Comparison of ENCODE assay signal across 22 cellular contexts in genomic region chr7:139023076-139023475, GRCh38. TPM values are rescaled to one million over a fixed set of nuclear protein-coding genes. Genes with fewer than 3 reads are reported as not detected.
A peak's percentile ranks its signal among the peaks of the same experiment; 100 is the strongest.
DNase-seq lines count a peak whose midpoint lies in the region; ATAC-seq, FAIRE-seq and TF ChIP-seq lines count a peak whose summit lies in the region.
"Had no signal": no experiment of that assay in that cellular context is flagged by ENCODE, and none has a peak within 500 bp of the region (broad histone marks: within the 10 kb centered on the region; RNA-seq: fewer than 3 reads in every experiment).

No MANE protein-coding gene starts in this region.

- no peak overlapping the region for H4K5ac ChIP-seq in IMR-90 (ENCODE audit: low read depth, low read length)

- H3K23ac ChIP-seq in IMR-90 (ENCODE audit: low read depth, low read length) (no peak overlapping the region), mesenchymal stem cell (ENCODE audit: low read length in 2 of 2) (no peak overlapping the region)

- no peaks in the 10 kb centered on the region for H3K27me3 Mint-ChIP-seq in T-helper 17 cell

- no peak for TF ChIP-seq RAD21 in IMR-90 (IDR thresholded peaks at IDR 0.05; ENCODE audit: low read length)
- TF ChIP-seq RAD21 in GM12878 (IDR thresholded peaks at IDR 0.05; ENCODE audit: insufficient read depth, low read depth, low read length): no peak

- DNase-seq in ACHN (peak; percentile 39), IMR-90 (no peak), GM12878 (ENCODE audit: low read depth, low spot score) (no peak), mesenchymal stem cell (no peak), superior temporal gyrus (ENCODE audit: extremely low spot score) (no peak), head of caudate nucleus (no peak), T-helper 17 cell (no peak)
- DNase-seq: 8988T, COR-L47, DMS53, KG1, NCI-H1092, NCI-H1694, NCI-H345, NCI-H526 treated with DMSO at 0.1 percent for 48 hours had no signal

- H3K9ac ChIP-seq in IMR-90 (ENCODE audit: low read depth, low read length): no peak overlapping the region
- no peak overlapping the region for H3K9ac ChIP-seq in GM12878 (ENCODE audit: control insufficient read depth, insufficient read depth, low read length)
- H3K9ac ChIP-seq in mesenchymal stem cell (ENCODE audit: low read length): no peak overlapping the region
- H3K9ac ChIP-seq: GM23248 had no signal

- H2BK12ac ChIP-seq in mesenchymal stem cell (ENCODE audit: low read length in 2 of 2): no peak overlapping the region

- no peak overlapping the region for H4K8ac ChIP-seq in IMR-90 (ENCODE audit: low read depth in 2 of 2, low read length in 2 of 2)
- H4K8ac ChIP-seq in mesenchymal stem cell (ENCODE audit: low read length): no peak overlapping the region

- H3K36me3 Mint-ChIP-seq in T-helper 17 cell (ENCODE audit: low read depth): no peaks in the 10 kb centered on the region

- H3K27ac Mint-ChIP-seq in T-helper 17 cell: no peak overlapping the region

- TF ChIP-seq POLR2A in IMR-90 (IDR thresholded peaks at IDR 0.05; ENCODE audit: low read depth, low read length) (no peak), GM12878 (IDR thresholded peaks at IDR 0.05; ENCODE audit: low read depth, low read length) (no peak)

- H2AK5ac ChIP-seq in IMR-90 (ENCODE audit: low read depth, low read length): no peak overlapping the region
- peak overlapping the region; percentile 44 for H2AK5ac ChIP-seq in mesenchymal stem cell (ENCODE audit: low read length, severe bottlenecking)

- H3K4me1 ChIP-seq in IMR-90 (ENCODE audit: control insufficient read depth, insufficient read depth, low read length): peaks cover 3% of the 10 kb centered on the region
- H3K4me1 ChIP-seq in GM12878 (ENCODE audit: control insufficient read depth, insufficient read depth, low read length): no peaks in the 10 kb centered on the region
- peaks cover 3% of the 10 kb centered on the region for H3K4me1 ChIP-seq in mesenchymal stem cell (ENCODE audit: control insufficient read depth, insufficient read depth, low read depth, low read length)

- H2BK120ac ChIP-seq in IMR-90 (ENCODE audit: low read depth, low read length) (no peak overlapping the region), mesenchymal stem cell (ENCODE audit: low read depth, low read length) (no peak overlapping the region)

- H3K4me2 ChIP-seq in IMR-90 (ENCODE audit: low read depth, low read length) (no peak overlapping the region), GM12878 (ENCODE audit: control insufficient read depth, insufficient read depth) (no peak overlapping the region), mesenchymal stem cell (ENCODE audit: low read length, poor library complexity, severe bottlenecking) (no peak overlapping the region)

- H3K56ac ChIP-seq in IMR-90 (ENCODE audit: extremely low read depth, insufficient read depth, low read length): no peak overlapping the region

- peaks cover 5% of the 10 kb centered on the region for H3K4me1 Mint-ChIP-seq in T-helper 17 cell

- H3K27me3 ChIP-seq in IMR-90 (ENCODE audit: control insufficient read depth, insufficient read depth, low read length): no peaks in the 10 kb centered on the region
- no peaks in the 10 kb centered on the region for H3K27me3 ChIP-seq in GM12878 (replicated peaks in 1 of 2; ENCODE audit: control insufficient read depth in 2 of 2, insufficient read depth in 2 of 2, low read length in 1 of 2)
- H3K27me3 ChIP-seq in mesenchymal stem cell (ENCODE audit: control insufficient read depth in 1 of 2, insufficient read depth in 1 of 2, low read length in 2 of 2): no peaks in the 10 kb centered on the region

- H3K27ac ChIP-seq in IMR-90 (ENCODE audit: insufficient read depth, low read length) (peak overlapping the region; percentile 59; the same call in 1 of the 2 replicates), GM12878 (ENCODE audit: control insufficient read depth, insufficient read depth) (no peak overlapping the region), mesenchymal stem cell (ENCODE audit: low read length, poor library complexity, severe bottlenecking) (peak overlapping the region; percentile 36)
- H3K27ac ChIP-seq: C4-2B, GM23248, RWPE1 had no signal

- H3K79me2 ChIP-seq in GM12878 (ENCODE audit: control insufficient read depth, insufficient read depth, low read length): no peaks in the 10 kb centered on the region

- ATAC-seq in IMR-90 (ENCODE audit: low read depth) (0 out of 2 replicates have a peak, but pooled peaks have one; percentile 40), GM12878 (no peak), GM21360 (IDR thresholded peaks at IDR 0.05; ENCODE audit: unreplicated experiment) (no peak), T-helper 17 cell (no peak)

- POLR2A ChIA-PET in IMR-90 (lab: Charles Lee; ENCODE audit: unreplicated experiment): interaction anchor here (0.6 kb wide), 1 partner anchor 26 kb away, joined by 6 read pairs; no protein-coding TSS in a partner anchor
- POLR2A ChIA-PET in GM12878 (lab: Charles Lee): no interaction called here

- SMC1A ChIA-PET in GM12878 (lab: Charles Lee; ENCODE audit: uncharacterized antibody, unreplicated experiment): interaction anchor here (0.5 to 1.5 kb wide), 2 partner anchors 10 to 38 kb away, joined by 3 to 6 read pairs; no protein-coding TSS in a partner anchor

- H2BK5ac ChIP-seq in IMR-90 (ENCODE audit: low read depth, low read length, poor library complexity, severe bottlenecking): no peak overlapping the region
- no peak overlapping the region for H2BK5ac ChIP-seq in mesenchymal stem cell (ENCODE audit: low read depth, low read length, poor library complexity, severe bottlenecking)

- intact Hi-C loops in IMR-90 (cut with micrococcal nuclease) (no loop called here), GM12878 (cut with micrococcal nuclease; ENCODE audit: unreplicated experiment) (no loop called here), head of caudate nucleus (cut with DNase I) (no loop called here)

- no peak overlapping the region for H2BK20ac ChIP-seq in IMR-90 (ENCODE audit: low read depth, low read length)

- H3K9me1 ChIP-seq in IMR-90 (ENCODE audit: insufficient read depth, low read length): 0 out of 2 replicates have a peak, but pooled peaks cover 3% of the 10 kb centered on the region

- H3K4me3 Mint-ChIP-seq in T-helper 17 cell: no peak overlapping the region

- no TSS peak for BruUV-seq in IMR-90 (replicated peaks; lab: Mats Ljungman, UMichigan)
- TSS peak; percentile 47 for BruUV-seq in GM12878 (replicated peaks; lab: Mats Ljungman, UMichigan)

- H3K79me1 ChIP-seq in IMR-90 (ENCODE audit: low read depth in 1 of 2, low read length in 2 of 2) (peaks cover 14 to 22% of the 10 kb centered on the region in 2 experiments; a peak in 3 of 4 replicates), mesenchymal stem cell (replicated peaks; ENCODE audit: low read length, poor library complexity, severe bottlenecking) (peaks cover 2% of the 10 kb centered on the region)

- no peak for TF ChIP-seq EP300 in GM12878 (IDR thresholded peaks at IDR 0.05; ENCODE audit: borderline replicate concordance in 1 of 2, control insufficient read depth in 1 of 2, low read depth in 2 of 2, low read length in 2 of 2)

- H4K20me1 ChIP-seq in IMR-90 (ENCODE audit: insufficient read depth, low read length) (no peaks in the 10 kb centered on the region), GM12878 (ENCODE audit: control insufficient read depth, insufficient read depth) (no peaks in the 10 kb centered on the region)

- dilution Hi-C loops in IMR-90 (cut with HindIII; ENCODE audit: low sequenced_read_pairs, unreplicated experiment): no loop called here

- H2AFZ ChIP-seq in IMR-90 (replicated peaks; ENCODE audit: low read length, poor library complexity) (no peak overlapping the region), GM12878 (ENCODE audit: control insufficient read depth, low read depth, low read length) (no peak overlapping the region), mesenchymal stem cell (ENCODE audit: low read depth, low read length) (no peak overlapping the region)
- H2AFZ ChIP-seq: GM23248 had no signal

- CTCF ChIA-PET in IMR-90 (lab: Yijun Ruan, JAX) (no interaction called here), GM12878 (lab: Yijun Ruan, JAX) (interaction anchor here (1.6 to 2.0 kb wide), 2 partner anchors 52 to 137 kb away, joined by 6 to 11 read pairs; no protein-coding TSS in a partner anchor)

- RAD21 ChIA-PET in GM12878 (lab: Charles Lee; ENCODE audit: unreplicated experiment): interaction anchor here (2.2 kb wide), 1 partner anchor 51 kb away, joined by 6 read pairs; no protein-coding TSS in a partner anchor

- in situ Hi-C loops in ACHN (cut with HindIII; ENCODE audit: low pct_ligation_motif_present, low pct_unique_long_range_greater_than_20kb, low sequenced_read_pairs) (no loop called here), IMR-90 (cut with MboI; ENCODE audit: low sequenced_read_pairs) (no loop called here), GM12878 (cut with MboI) (no loop called here)

- H3K4ac ChIP-seq in IMR-90 (ENCODE audit: low read depth, low read length): no peak overlapping the region
- no peak overlapping the region for H3K4ac ChIP-seq in mesenchymal stem cell (ENCODE audit: low read depth in 1 of 2, low read length in 2 of 2)

- H3K36me3 ChIP-seq in IMR-90 (ENCODE audit: control insufficient read depth, insufficient read depth, low read length) (peaks cover 30% of the 10 kb centered on the region), GM12878 (ENCODE audit: control insufficient read depth in 2 of 2, insufficient read depth in 2 of 2, low read length in 1 of 2) (peaks cover 3 to 17% of the 10 kb centered on the region in 2 experiments; a peak in 3 of 4 replicates), mesenchymal stem cell (ENCODE audit: control insufficient read depth in 1 of 2, insufficient read depth in 2 of 2, low read depth in 1 of 2, low read length in 2 of 2) (peaks cover 2 to 61% of the 10 kb centered on the region in 2 experiments)

- H3K9me3 ChIP-seq in IMR-90 (ENCODE audit: control insufficient read depth, insufficient read depth, low read length): no peaks in the 10 kb centered on the region
- H3K9me3 ChIP-seq in GM12878 (replicated peaks; ENCODE audit: control insufficient read depth, insufficient read depth, low read length): no peaks in the 10 kb centered on the region
- no peaks in the 10 kb centered on the region for H3K9me3 ChIP-seq in mesenchymal stem cell (ENCODE audit: control insufficient read depth, low read length)
- no peaks in the 10 kb centered on the region for H3K9me3 ChIP-seq in T-helper 17 cell (ENCODE audit: control insufficient read depth, low read length, poor library complexity, severe bottlenecking)

- H3K4me3 ChIP-seq in IMR-90 (ENCODE audit: insufficient read depth, low read depth, low read length) (no peak overlapping the region), GM12878 (no peak overlapping the region), mesenchymal stem cell (ENCODE audit: insufficient read depth in 1 of 2, low read depth in 1 of 2, low read length in 2 of 2) (no peak overlapping the region)
- H3K4me3 ChIP-seq: GM23248 had no signal

- no CpG with 5 or more reads among the region's 5 CpGs for WGBS in IMR-90 (ENCODE audit: extremely low coverage in 2 of 2, insufficient read length in 1 of 2), 2 experiments
- WGBS in GM12878 (ENCODE audit: insufficient coverage, insufficient replicate concordance, low lambda C conversion rate, missing lambda C conversion rate): 95% methylated on average over 5 of the region's 5 CpGs
- 86% methylated on average over 3 of the region's 5 CpGs for WGBS in mesenchymal stem cell

- TF ChIP-seq CTCF in IMR-90 (conservative IDR thresholded peaks at IDR 0.05; ENCODE audit: low read depth, low read length): no peak
- no peak for TF ChIP-seq CTCF in GM12878 (IDR thresholded peaks at IDR 0.05 in 2 of 3, conservative IDR thresholded peaks at IDR 0.05 in 1 of 3; ENCODE audit: control insufficient read depth in 2 of 3, extremely low read depth in 1 of 3, insufficient read depth in 1 of 3, low read depth in 3 of 3, low read length in 3 of 3)

- no peak overlapping the region for H2BK15ac ChIP-seq in IMR-90 (ENCODE audit: low read depth, low read length)
- no peak overlapping the region for H2BK15ac ChIP-seq in mesenchymal stem cell (ENCODE audit: low read depth, poor library complexity, severe bottlenecking)

- no peak overlapping the region for H3K18ac ChIP-seq in IMR-90 (ENCODE audit: low read depth, low read length)
- H3K18ac ChIP-seq in mesenchymal stem cell (ENCODE audit: low read depth in 1 of 2, low read length in 2 of 2): no peak overlapping the region

- FAIRE-seq in GM12878 (lab: Jason Lieb, UNC): no peak
- FAIRE-seq: GM12892, GM19239 had no signal

- H3K14ac ChIP-seq in IMR-90 (replicated peaks; ENCODE audit: low read depth, low read length): 0 out of 2 replicates have a peak overlapping the region, but pooled peaks have one; percentile 17
- H3K14ac ChIP-seq in mesenchymal stem cell (ENCODE audit: low read length in 2 of 2): no peak overlapping the region

- no peak overlapping the region for H4K91ac ChIP-seq in IMR-90 (ENCODE audit: insufficient read depth, low read depth, low read length)
- H4K91ac ChIP-seq in mesenchymal stem cell (ENCODE audit: low read length): no peak overlapping the region

- no peak overlapping the region for H2AK9ac ChIP-seq in IMR-90 (replicated peaks; ENCODE audit: low read depth, low read length, poor library complexity)

RNA-seq across cellular contexts. Expression of gene ZC3HAV1L, which starts 12.8 kb away (rescaled TPM):
- total RNA-seq in IMR-90 (2012; rRNA removed) (4.5 and 4.7 TPM in 2 replicates), GM12878 (2014; rRNA removed) (4.7 and 4.8 TPM in 2 replicates), GM12878 (2014; rRNA removed; fragmentation: Illumina TruSeq; extraction: Trizol) (4.5 and 6.6 TPM in 2 replicates), GM12878 (2021) (10.5 and 10.6 TPM in 2 replicates), T-helper 17 cell (1 to 10 TPM; 2.2 to 6.9 TPM)
- polyA plus RNA-seq in IMR-90 (2012; rRNA removed) (7.4 and 9.4 TPM in 2 replicates), GM12878 (2011; rRNA removed) (16.3 and 19.9 TPM in 2 replicates), GM12878 (2014; fragmentation: Illumina TruSeq; extraction: Trizol) (5.1 and 5.4 TPM in 2 replicates), GM12878 (2014; fragmentation: Nextera tagmentation; extraction: Ambion mirVana) (under 1 TPM; 0.09 to 0.18 TPM), GM12878 (2014; rRNA removed) (10.8 and 11.5 TPM in 2 replicates), GM12878 (2016; fragmentation: Nextera tagmentation; extraction: Ambion mirVana) (1 to 10 TPM; 4.6 to 5.2 TPM)
- 7.2 and 9.3 TPM in 2 replicates for polyA plus RNA-seq in IMR-90 (2012; cell fraction: cytosol; rRNA removed)
- polyA plus RNA-seq in IMR-90 (2012; cell fraction: nucleus; rRNA removed; ENCODE audit: low replicate concordance): 11.5 and 13.7 TPM in 2 replicates
- 74.5 and 88.6 TPM in 2 replicates for total RNA-seq in GM12878 (2013; cell fraction: nucleolus; rRNA removed)
- polyA plus RNA-seq in GM12878 (2011; ENCODE audit: low read depth): 3.5 TPM
- 19.2 and 20.8 TPM in 2 replicates for polyA plus RNA-seq in GM12878 (2011; cell fraction: cytosol; rRNA removed)
- 10.6 and 10.9 TPM in 2 replicates for polyA plus RNA-seq in GM12878 (2011; cell fraction: nucleus; rRNA removed)
- polyA plus RNA-seq in GM12878 (2012): 3.4 and 6.4 TPM in 2 replicates
- 8.2 and 11.6 TPM in 2 replicates for polyA minus RNA-seq in GM12878 (2011; rRNA and poly(A)+ RNA removed)
- polyA minus RNA-seq in GM12878 (2011; cell fraction: cytosol; rRNA and poly(A)+ RNA removed): 11.1 and 11.6 TPM in 2 replicates
- polyA minus RNA-seq in GM12878 (2011; cell fraction: nucleus; rRNA and poly(A)+ RNA removed): 4.8 and 5.5 TPM in 2 replicates
- polyA plus RNA-seq in mesenchymal stem cell (2013, experiment 1 of 2): 11.3 TPM
- 11.3 TPM for polyA plus RNA-seq in mesenchymal stem cell (2013, experiment 2 of 2)
- total RNA-seq: OCI-LY7 had no signal

RNA-seq across cellular contexts. Expression of gene KIAA1549, which starts 41.9 kb away (rescaled TPM):
- total RNA-seq in IMR-90 (2012; rRNA removed) (1.1 and 1.3 TPM in 2 replicates), GM12878 (2014; rRNA removed) (0.16 and 0.23 TPM in 2 replicates), GM12878 (2014; rRNA removed; fragmentation: Illumina TruSeq; extraction: Trizol) (0.22 and 0.28 TPM in 2 replicates), GM12878 (2021) (0.74 and 0.82 TPM in 2 replicates), T-helper 17 cell (under 1 TPM in 1 of 2 donors, not detected in 1; 0.21 TPM)
- polyA plus RNA-seq in IMR-90 (2012; rRNA removed) (3.2 and 3.3 TPM in 2 replicates), GM12878 (2011; rRNA removed) (0.20 and 0.30 TPM in 2 replicates), GM12878 (2014; fragmentation: Illumina TruSeq; extraction: Trizol) (0.32 TPM in 2 replicates), GM12878 (2014; fragmentation: Nextera tagmentation; extraction: Ambion mirVana) (under 1 TPM; 0.02 to 0.05 TPM), GM12878 (2014; rRNA removed) (0.19 and 0.27 TPM in 2 replicates), GM12878 (2016; fragmentation: Nextera tagmentation; extraction: Ambion mirVana) (under 1 TPM; 0.03 to 0.05 TPM)
- polyA plus RNA-seq in IMR-90 (2012; cell fraction: cytosol; rRNA removed): 1.6 and 2.4 TPM in 2 replicates
- 3.0 and 3.1 TPM in 2 replicates for polyA plus RNA-seq in IMR-90 (2012; cell fraction: nucleus; rRNA removed; ENCODE audit: low replicate concordance)
- 0.81 and 0.84 TPM in 2 replicates for total RNA-seq in GM12878 (2013; cell fraction: nucleolus; rRNA removed)
- 0.12 TPM for polyA plus RNA-seq in GM12878 (2011; ENCODE audit: low read depth)
- 0.27 and 0.42 TPM in 2 replicates for polyA plus RNA-seq in GM12878 (2011; cell fraction: cytosol; rRNA removed)
- polyA plus RNA-seq in GM12878 (2011; cell fraction: nucleus; rRNA removed): 0.66 and 0.94 TPM in 2 replicates
- polyA plus RNA-seq in GM12878 (2012): 0.19 and 0.27 TPM in 2 replicates
- 0.51 and 0.93 TPM in 2 replicates for polyA minus RNA-seq in GM12878 (2011; rRNA and poly(A)+ RNA removed)
- polyA minus RNA-seq in GM12878 (2011; cell fraction: cytosol; rRNA and poly(A)+ RNA removed): 0.27 and 0.52 TPM in 2 replicates
- 0.85 and 2.0 TPM in 2 replicates for polyA minus RNA-seq in GM12878 (2011; cell fraction: nucleus; rRNA and poly(A)+ RNA removed)
- polyA plus RNA-seq in mesenchymal stem cell (2013, experiment 1 of 2): 2.9 TPM
- 2.5 TPM for polyA plus RNA-seq in mesenchymal stem cell (2013, experiment 2 of 2)
